ENCODE assay signal across 21 cellular contexts in genomic region chr11:10480026-10480425, GRCh38.
"Had no signal": no experiment of that assay in that cellular context is flagged by ENCODE, and none has a peak within 500 bp of the region (broad histone marks: within the 10 kb centered on the region; RNA-seq: fewer than 3 reads in every experiment).

No MANE protein-coding gene starts in this region.

- H3K9me3 Mint-ChIP-seq: activated CD4-positive, alpha-beta memory T cell treated with anti-CD3 and anti-CD28 coated beads for 36 hours; activated naive CD4-positive, alpha-beta T cell treated with anti-CD3 and anti-CD28 coated beads for 36 hours; activated T-helper 1 cell treated with anti-CD3 and anti-CD28 coated beads, Interleukin-12 subunit alpha, Interleukin-12 subunit beta, Interleukin-2, Interleukin-4 antibody, amounts not matched to agents 30 ng/mL and 10 ng/mL and 1 ng/mL, durations not matched to agents 14 hours and 24 hours and 36 hours; dendritic cell treated with granulocyte-macrophage colony-stimulating factor and Interleukin-4, amounts not matched to agents 40 ng/mL and 50 ng/mL, for 4 days; immature natural killer cell; natural killer cell treated with Interleukin-12 subunit alpha and Interleukin-12 subunit beta and Interleukin-15 and Interleukin-18, amount 100 ng/mL, for 72 hours; stimulated activated naive CD8-positive, alpha-beta T cell treated with anti-CD3 and anti-CD28 coated beads, Interleukin-15, amount 100 ng/mL, for 72 hours; type B pancreatic cell had no signal

- H3K4me3 Mint-ChIP-seq: activated CD4-positive, alpha-beta memory T cell treated with anti-CD3 and anti-CD28 coated beads for 36 hours; activated naive CD4-positive, alpha-beta T cell treated with anti-CD3 and anti-CD28 coated beads for 36 hours; activated T-helper 1 cell treated with anti-CD3 and anti-CD28 coated beads, Interleukin-12 subunit alpha, Interleukin-12 subunit beta, Interleukin-2, Interleukin-4 antibody, amounts not matched to agents 30 ng/mL and 10 ng/mL and 1 ng/mL, durations not matched to agents 14 hours and 24 hours and 36 hours; dendritic cell treated with granulocyte-macrophage colony-stimulating factor and Interleukin-4, amounts not matched to agents 40 ng/mL and 50 ng/mL, for 4 days; immature natural killer cell; natural killer cell treated with Interleukin-12 subunit alpha and Interleukin-12 subunit beta and Interleukin-15 and Interleukin-18, amount 100 ng/mL, for 72 hours; stimulated activated naive CD8-positive, alpha-beta T cell treated with anti-CD3 and anti-CD28 coated beads, Interleukin-15, amount 100 ng/mL, for 72 hours; T-helper 17 cell; type B pancreatic cell had no signal

- H3K9me3 ChIP-seq: body of pancreas, left ventricle myocardium inferior, SJSA1, testis had no signal

- H3K4me1 ChIP-seq: body of pancreas, left ventricle myocardium inferior, SJSA1, testis had no signal

- H3K36me3 Mint-ChIP-seq: natural killer cell treated with Interleukin-12 subunit alpha and Interleukin-12 subunit beta and Interleukin-15 and Interleukin-18, amount 100 ng/mL, for 72 hours; type B pancreatic cell had no signal

- H3K27me3 Mint-ChIP-seq: activated CD4-positive, alpha-beta memory T cell treated with anti-CD3 and anti-CD28 coated beads for 36 hours; dendritic cell treated with granulocyte-macrophage colony-stimulating factor and Interleukin-4, amounts not matched to agents 40 ng/mL and 50 ng/mL, for 4 days; natural killer cell treated with Interleukin-12 subunit alpha and Interleukin-12 subunit beta and Interleukin-15 and Interleukin-18, amount 100 ng/mL, for 72 hours; stimulated activated naive CD8-positive, alpha-beta T cell treated with anti-CD3 and anti-CD28 coated beads, Interleukin-15, amount 100 ng/mL, for 72 hours; T-helper 17 cell; type B pancreatic cell had no signal

- H3K4me3 ChIP-seq: body of pancreas, cardiac muscle cell, left ventricle myocardium inferior, SJSA1, testis had no signal

- DNase-seq: activated CD4-positive, alpha-beta memory T cell treated with anti-CD3 and anti-CD28 coated beads for 36 hours; activated CD4-positive, alpha-beta T cell treated with anti-CD3 and anti-CD28 coated beads for 48 hours; activated naive CD4-positive, alpha-beta T cell treated with anti-CD3 and anti-CD28 coated beads for 36 hours; body of pancreas; effector CD8-positive, alpha-beta T cell; erythroblast; foreskin fibroblast; immature natural killer cell; left ventricle myocardium inferior; right cardiac atrium; stimulated activated CD4-positive, alpha-beta T cell treated with anti-CD3 and anti-CD28 coated beads, Interleukin-1b, Interleukin-23, amount 100 ng/mL, for 48 hours; stimulated activated naive CD8-positive, alpha-beta T cell treated with anti-CD3 and anti-CD28 coated beads, Interleukin-15, amount 100 ng/mL, for 72 hours; T-helper 17 cell; testis had no signal

- H2AFZ ChIP-seq: parathyroid adenoma had no signal

- H3K36me3 ChIP-seq: cardiac muscle cell, left ventricle myocardium inferior, SJSA1 had no signal

- ATAC-seq: body of pancreas; natural killer cell treated with Interleukin-12 subunit alpha and Interleukin-12 subunit beta and Interleukin-15 and Interleukin-18, amount 100 ng/mL, for 72 hours; right cardiac atrium; stimulated activated naive CD8-positive, alpha-beta T cell treated with anti-CD3 and anti-CD28 coated beads, Interleukin-15, amount 100 ng/mL, for 72 hours; T-helper 17 cell had no signal

- H3K9ac ChIP-seq: parathyroid adenoma had no signal

- H3K27ac ChIP-seq: body of pancreas, cardiac muscle cell, left ventricle myocardium inferior, parathyroid adenoma, SJSA1, testis had no signal

- H3K79me2 ChIP-seq: parathyroid adenoma had no signal

- H3K27me3 ChIP-seq: body of pancreas, cardiac muscle cell, SJSA1, testis had no signal

- H3K27ac Mint-ChIP-seq: activated CD4-positive, alpha-beta memory T cell treated with anti-CD3 and anti-CD28 coated beads for 36 hours; activated naive CD4-positive, alpha-beta T cell treated with anti-CD3 and anti-CD28 coated beads for 36 hours; activated T-helper 1 cell treated with anti-CD3 and anti-CD28 coated beads, Interleukin-12 subunit alpha, Interleukin-12 subunit beta, Interleukin-2, Interleukin-4 antibody, amounts not matched to agents 30 ng/mL and 10 ng/mL and 1 ng/mL, durations not matched to agents 14 hours and 24 hours and 36 hours; dendritic cell treated with granulocyte-macrophage colony-stimulating factor and Interleukin-4, amounts not matched to agents 40 ng/mL and 50 ng/mL, for 4 days; immature natural killer cell; natural killer cell treated with Interleukin-12 subunit alpha and Interleukin-12 subunit beta and Interleukin-15 and Interleukin-18, amount 100 ng/mL, for 72 hours; type B pancreatic cell had no signal
